In genomic region chr4:145390566-145390965, GRCh38 we compare ENCODE assay signal across 14 cellular contexts.
A peak's percentile ranks its signal among the peaks of the same experiment; 100 is the strongest.
DNase-seq lines count a peak whose midpoint lies in the region; ATAC-seq and TF ChIP-seq lines count a peak whose summit lies in the region.
"Had no signal": no experiment of that assay in that cellular context is flagged by ENCODE, and none has a peak within 500 bp of the region (broad histone marks: within the 10 kb centered on the region; RNA-seq: fewer than 3 reads in every experiment).

No MANE protein-coding gene starts in this region.

- no peak overlapping the region for H3K4me3 Mint-ChIP-seq in WTC11
- H3K4me3 Mint-ChIP-seq: CD14-positive monocyte; CD8-positive, alpha-beta memory T cell had no signal

- H3K27ac Mint-ChIP-seq in WTC11: no peak overlapping the region
- H3K27ac Mint-ChIP-seq: CD14-positive monocyte; CD8-positive, alpha-beta memory T cell had no signal

- H3K9me3 ChIP-seq in OCI-LY7 (ENCODE audit: low read length): no peaks in the 10 kb centered on the region
- H3K9me3 ChIP-seq: Caco-2 had no signal

- H2AFZ ChIP-seq in OCI-LY7 (ENCODE audit: low read length): peak overlapping the region; percentile 45; the same call in 1 of the 2 replicates

- H4K20me1 ChIP-seq in OCI-LY7 (ENCODE audit: insufficient read depth, low read length): no peaks in the 10 kb centered on the region

- H3K4me2 ChIP-seq in OCI-LY7 (ENCODE audit: low read length): no peak overlapping the region

- H3K36me3 Mint-ChIP-seq in WTC11: no peaks in the 10 kb centered on the region
- H3K36me3 Mint-ChIP-seq: CD14-positive monocyte; CD8-positive, alpha-beta memory T cell had no signal

- H3K9me3 Mint-ChIP-seq in WTC11: no peaks in the 10 kb centered on the region

- H3K4me3 ChIP-seq in OCI-LY7 (ENCODE audit: low read depth, low read length, poor library complexity, severe bottlenecking): no peak overlapping the region

- no peaks in the 10 kb centered on the region for H3K9me2 ChIP-seq in OCI-LY7 (ENCODE audit: insufficient read depth, low read length)

- H3K36me3 ChIP-seq in OCI-LY7 (ENCODE audit: insufficient read depth, low read length): no peaks in the 10 kb centered on the region; the same call in 1 of the 2 replicates

- intact Hi-C loops in OCI-LY7 (cut with micrococcal nuclease; ENCODE audit: unreplicated experiment): no loop called here

- H3K27me3 Mint-ChIP-seq in WTC11 (ENCODE audit: low read depth): no peaks in the 10 kb centered on the region; the same call in 1 of the 2 replicates

- no peaks in the 10 kb centered on the region for H3K79me2 ChIP-seq in OCI-LY7 (ENCODE audit: insufficient read depth, low read depth, low read length)

- no peak overlapping the region for H3K27ac ChIP-seq in OCI-LY7 (ENCODE audit: low read depth, low read length, poor library complexity, severe bottlenecking)
- H3K27ac ChIP-seq: 22Rv1 had no signal

- no TSS peak for BruUV-seq in OCI-LY7 (replicated peaks; lab: Mats Ljungman, UMichigan)

- CTCF ChIA-PET in OCI-LY7 (lab: Charles Lee; ENCODE audit: unreplicated experiment): no interaction called here
- CTCF ChIA-PET in WTC11 (lab: Charles Lee): no interaction called here

- H3K4me1 Mint-ChIP-seq in WTC11: no peaks in the 10 kb centered on the region
- H3K4me1 Mint-ChIP-seq: CD14-positive monocyte; CD8-positive, alpha-beta memory T cell had no signal

- DNase-seq in NCI-H1417 (lab: John Stamatoyannopoulos, UW): peak; percentile 0 to 63 (median 29)
- DNase-seq in NCI-H1417 treated with DMSO at 0.1 percent for 48 hours (lab: John Stamatoyannopoulos, UW): no peak
- peak; percentile 28 to 42 for DNase-seq in NCI-H1930 (lab: John Stamatoyannopoulos, UW)
- no peak for DNase-seq in OCI-LY7 (ENCODE audit: low spot score)
- peak; percentile 70 for DNase-seq in myocyte (ENCODE audit: low read depth)
- DNase-seq in WTC11 (ENCODE audit: low spot score): no peak
- DNase-seq: Caco-2; CD8-positive, alpha-beta memory T cell; DND-41; GDM1 had no signal

- H3K4me1 ChIP-seq in OCI-LY7 (ENCODE audit: insufficient read depth, low read length, poor library complexity, severe bottlenecking): peaks cover 8% of the 10 kb centered on the region
- H3K4me1 ChIP-seq: Caco-2 had no signal

- ATAC-seq in WTC11 (no peak), GM19328 (IDR thresholded peaks at IDR 0.05; ENCODE audit: unreplicated experiment) (no peak), GM19467 (IDR thresholded peaks at IDR 0.05; ENCODE audit: unreplicated experiment) (no peak)

- TF ChIP-seq CTCF in OCI-LY7 (conservative IDR thresholded peaks at IDR 0.05; ENCODE audit: low read length) (no peak), WTC11 (IDR thresholded peaks at IDR 0.05) (no peak)

- POLR2A ChIA-PET in OCI-LY7 (lab: Charles Lee): no interaction called here
- POLR2A ChIA-PET in WTC11 (lab: Charles Lee): no interaction called here

TF ChIP-seq in WTC11, 78 proteins besides CTCF, POLR2A, EP300 and RAD21:
- no peak for TF ChIP-seq ZBTB43 (CRISPR knock-in tag; IDR thresholded peaks at IDR 0.05)
- no peak for TF ChIP-seq HMGXB4 (CRISPR knock-in tag; IDR thresholded peaks at IDR 0.05)
- TF ChIP-seq GTF2I (CRISPR knock-in tag; conservative IDR thresholded peaks at IDR 0.05): no peak
- no peak for TF ChIP-seq ATF1 (CRISPR knock-in tag; IDR thresholded peaks at IDR 0.05)
- TF ChIP-seq ATF6 (CRISPR knock-in tag; IDR thresholded peaks at IDR 0.05): no peak
- TF ChIP-seq ZNF138 (CRISPR knock-in tag; conservative IDR thresholded peaks at IDR 0.05): no peak
- TF ChIP-seq NFYB (CRISPR knock-in tag; conservative IDR thresholded peaks at IDR 0.05; ENCODE audit: low read depth): no peak
- no peak for TF ChIP-seq ZNF232 (CRISPR knock-in tag; IDR thresholded peaks at IDR 0.05)
- TF ChIP-seq NR2C2 (CRISPR knock-in tag; IDR thresholded peaks at IDR 0.05): no peak
- no peak for TF ChIP-seq RELA (CRISPR knock-in tag; IDR thresholded peaks at IDR 0.05; ENCODE audit: borderline replicate concordance)
- no peak for TF ChIP-seq ZNF281 (CRISPR knock-in tag; IDR thresholded peaks at IDR 0.05)
- no peak for TF ChIP-seq IRF2 (CRISPR knock-in tag; IDR thresholded peaks at IDR 0.05; ENCODE audit: borderline replicate concordance, low read depth)
- no peak for TF ChIP-seq PREB (CRISPR knock-in tag; IDR thresholded peaks at IDR 0.05; ENCODE audit: borderline replicate concordance)
- no peak for TF ChIP-seq SOX15 (CRISPR knock-in tag; IDR thresholded peaks at IDR 0.05)
- TF ChIP-seq FOXP1 (CRISPR knock-in tag; IDR thresholded peaks at IDR 0.05; ENCODE audit: borderline replicate concordance): no peak
TF ChIP-seq in WTC11: peak in this region for 0.

Comparison
In these comparisons a context has a peak if more than half of its experiments do, and no peak if none do; other contexts are left out.
1. DNase-seq: peak in NCI-H1417 (3 of 3), NCI-H1930 (2 of 2) and myocyte (single experiment); none in NCI-H1417 treated with DMSO at 0.1 percent for 48 hours (single experiment), OCI-LY7 (single experiment) and WTC11 (single experiment).